Comparison of ENCODE assay signal across 19 cellular contexts in the genomic region with DNA sequence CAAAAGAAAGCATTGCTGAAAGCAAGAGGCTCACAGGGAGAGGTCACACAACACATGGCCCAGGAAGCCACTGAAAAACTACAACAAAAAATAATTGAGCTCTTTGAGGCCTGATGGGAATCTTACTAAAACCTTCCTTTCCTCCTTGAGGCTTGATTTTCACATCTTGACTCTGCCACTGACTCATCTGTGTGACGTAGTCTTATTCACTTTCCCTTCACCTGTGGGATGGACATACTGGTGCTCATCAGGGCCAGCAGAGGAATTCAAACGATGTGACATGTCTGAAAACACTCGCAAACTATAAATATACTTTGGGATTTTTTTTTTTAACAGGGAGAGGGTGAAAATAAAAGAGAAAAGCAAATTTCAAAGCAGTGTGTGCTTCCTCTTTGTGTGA.
"Had no signal": no experiment of that assay in that cellular context is flagged by ENCODE, and none has a peak within 500 bp of the region (broad histone marks: within the 10 kb centered on the region; RNA-seq: fewer than 3 reads in every experiment).

No MANE protein-coding gene starts in this region.

- H3K9me3 ChIP-seq: gastrocnemius medialis, left ventricle myocardium inferior, lower lobe of right lung, psoas muscle, right lobe of liver, spleen, testis, tibial nerve had no signal

- H3K4me1 ChIP-seq: gastrocnemius medialis, left ventricle myocardium inferior, psoas muscle, right lobe of liver, spleen, testis, tibial nerve had no signal

- H3K27ac ChIP-seq: coronary artery, gastrocnemius medialis, left ventricle myocardium inferior, lower lobe of right lung, psoas muscle, right lobe of liver, spleen, testis, tibial nerve had no signal

- H3K4me3 ChIP-seq: coronary artery, gastrocnemius medialis, left ventricle myocardium inferior, lower lobe of right lung, psoas muscle, right lobe of liver, spleen, testis, tibial nerve had no signal

- H3K27me3 ChIP-seq: right lobe of liver, testis, tibial nerve had no signal

- H3K36me3 ChIP-seq: gastrocnemius medialis, left ventricle myocardium inferior, lower lobe of right lung, right lobe of liver, spleen, tibial nerve had no signal

- DNase-seq: effector CD8-positive, alpha-beta T cell; gastrocnemius medialis; glutamatergic neuron; left cardiac atrium; left ventricle myocardium inferior; lower lobe of right lung; mesenchymal stem cell; naive thymus-derived CD4-positive, alpha-beta T cell; nephron progenitor cell; psoas muscle; retina; right lobe of liver; spleen; stimulated activated CD4-positive, alpha-beta T cell treated with anti-CD3 and anti-CD28 coated beads, Interleukin-15, amount 100 ng/mL, for 24 hours; stimulated activated CD4-positive, alpha-beta T cell treated with anti-CD3 and anti-CD28 coated beads, Interleukin-1b, Interleukin-23, amount 100 ng/mL, for 48 hours; stimulated activated CD4-positive, alpha-beta T cell treated with anti-CD3 and anti-CD28 coated beads, Interleukin-4, amount 100 ng/mL, for 24 hours; testis had no signal
